In the genomic region with DNA sequence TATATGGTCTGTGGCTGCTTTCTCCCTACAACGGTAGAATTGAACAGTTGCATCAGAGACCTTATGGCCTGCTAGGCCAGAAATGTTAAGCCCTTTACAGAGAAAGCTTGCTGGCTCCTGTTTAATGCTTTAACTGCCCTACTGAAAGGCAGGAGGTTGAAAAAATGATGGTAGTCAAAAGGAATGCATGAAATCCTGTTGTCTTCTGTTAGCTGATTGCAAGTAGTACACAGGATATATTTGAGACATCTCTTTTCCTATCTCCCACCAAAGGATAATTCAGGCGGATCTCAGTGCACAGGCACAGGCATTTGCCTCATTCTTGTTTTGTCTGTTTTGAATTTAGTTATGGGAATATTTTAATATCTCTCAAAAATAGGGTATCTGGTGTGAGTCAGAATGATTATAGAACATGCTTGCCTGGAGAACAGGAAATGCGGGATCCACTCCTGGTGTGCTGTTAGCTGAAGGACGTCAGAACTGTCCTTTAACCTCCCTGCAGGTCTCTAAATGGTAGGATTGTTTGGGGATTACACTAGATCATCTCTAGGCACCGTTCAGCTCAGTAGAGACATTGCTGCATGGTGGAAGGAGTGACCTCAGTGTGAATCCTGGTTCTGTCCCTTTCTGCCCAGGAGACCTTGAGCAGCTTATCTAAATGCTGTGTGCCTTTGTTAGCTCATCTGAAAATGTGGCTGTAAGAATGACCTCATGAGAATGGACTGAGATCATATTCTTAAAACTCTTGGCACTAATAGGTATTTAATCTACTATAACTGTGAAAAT, we compare ENCODE assay signal across 9 cellular contexts. TPM values are rescaled to one million over a fixed set of nuclear protein-coding genes. Genes with fewer than 3 reads are reported as not detected.
DNase-seq lines count a peak whose midpoint lies in the region; ATAC-seq and TF ChIP-seq lines count a peak whose summit lies in the region.
"Had no signal": no experiment of that assay in that cellular context is flagged by ENCODE, and none has a peak within 500 bp of the region (broad histone marks: within the 10 kb centered on the region; RNA-seq: fewer than 3 reads in every experiment).

No MANE protein-coding gene starts in this region.

- in situ Hi-C loops in astrocyte of the spinal cord (cut with HindIII; ENCODE audit: low sequenced_read_pairs), result no loop called here
- in situ Hi-C loops in GM13977 (cut with MboI; ENCODE audit: low pct_unique_long_range_greater_than_20kb, low sequenced_read_pairs, unreplicated experiment), result no loop called here

- H3K4me3 ChIP-seq in astrocyte of the spinal cord (ENCODE audit: low read depth, low read length), result no peak overlapping the region

- intact Hi-C loops in Right ventricle myocardium inferior (cut with DNase I) (no loop called here), cardiac septum (cut with DNase I) (loop anchor here (5.0 kb wide), 1 partner anchor 42 kb away; no protein-coding TSS in a partner anchor)

- DNase-seq in Right ventricle myocardium inferior (ENCODE audit: missing footprints) (no peak), cardiac septum (ENCODE audit: low spot score) (no peak), astrocyte of the spinal cord (ENCODE audit: low read depth, low spot score) (peak; percentile 94), kidney glomerular epithelial cell (lab: John Stamatoyannopoulos, UW) (peak; percentile 78), GM13977 (ENCODE audit: low spot score) (no peak), amygdala (lab: John Stamatoyannopoulos, UW) (no peak)
- DNase-seq: T-helper 9 cell had no signal

- peak; percentile 47 for ATAC-seq in Right ventricle myocardium inferior
- ATAC-seq in GM18868 (IDR thresholded peaks at IDR 0.05; ENCODE audit: unreplicated experiment), result no peak
- no peak for ATAC-seq in HG03045 (IDR thresholded peaks at IDR 0.05; ENCODE audit: unreplicated experiment)

- TF ChIP-seq CTCF in astrocyte of the spinal cord (IDR thresholded peaks at IDR 0.05; ENCODE audit: low read depth, low read length) (no peak), GM13977 (IDR thresholded peaks at IDR 0.05; ENCODE audit: extremely low read depth, insufficient read depth, missing control alignments) (no peak)

RNA-seq across cellular contexts. Expression of a gene that starts 49.5 kb away (rescaled TPM):
- total RNA-seq in Right ventricle myocardium inferior, result 50.7 TPM
- total RNA-seq in cardiac septum, result 115 TPM

Comparison
In these comparisons a context has a peak if more than half of its experiments do, and no peak if none do; other contexts are left out.
1. DNase-seq: peak in astrocyte of the spinal cord (single experiment) and kidney glomerular epithelial cell (single experiment); none in Right ventricle myocardium inferior (single experiment), cardiac septum (single experiment), GM13977 (single experiment) and amygdala (0 of 56).